ENCODE assay signal across 1 cellular context in genomic region chr11:123582992-123583504, GRCh38.
TF ChIP-seq lines count a peak whose summit lies in the region.

No MANE protein-coding gene starts in this region.

TF ChIP-seq in H1, 55 proteins besides CTCF, POLR2A, EP300 and RAD21:
- TF ChIP-seq CHD7 (IDR thresholded peaks at IDR 0.05; ENCODE audit: insufficient replicate concordance, low read length) (no peak), BACH1 (IDR thresholded peaks at IDR 0.05; ENCODE audit: low read length) (no peak), TCF12 (IDR thresholded peaks at IDR 0.05; ENCODE audit: low read depth, low read length) (no peak), EZH2 (IDR thresholded peaks at IDR 0.05; ENCODE audit: low read depth, low read length, severe bottlenecking) (no peak), CREB1 (IDR thresholded peaks at IDR 0.05) (no peak), GTF2F1 (IDR thresholded peaks at IDR 0.05; ENCODE audit: borderline replicate concordance, low read depth, low read length) (no peak), PHF8 (conservative IDR thresholded peaks at IDR 0.05; ENCODE audit: low read depth, low read length) (no peak), BCL11A (IDR thresholded peaks at IDR 0.05; ENCODE audit: low read depth in 2 of 2, low read length in 2 of 2) (no peak), RFX5 (IDR thresholded peaks at IDR 0.05; ENCODE audit: borderline replicate concordance, low read depth, low read length) (no peak), KDM1A (IDR thresholded peaks at IDR 0.05; ENCODE audit: borderline replicate concordance, low read length) (no peak), ZNF274 (IDR thresholded peaks at IDR 0.05; ENCODE audit: borderline replicate concordance, extremely low read depth, low read length) (no peak)
